In genomic region chr19:10315335-10316214, GRCh38 we compare ENCODE assay signal across 8 cellular contexts. TPM values are rescaled to one million over a fixed set of nuclear protein-coding genes. Genes with fewer than 3 reads are reported as not detected.
DNase-seq lines count a peak whose midpoint lies in the region; ATAC-seq and TF ChIP-seq lines count a peak whose summit lies in the region.

TSS of gene FDX2 (minus strand) at chr19:10316015. CDS start at chr19:10315996, 19 bp downstream.

- H3K4me3 ChIP-seq in BJ (ENCODE audit: low read depth, low read length), result peak within 1 kb of the TSS; percentile 71
- H3K4me3 ChIP-seq in fibroblast of villous mesenchyme (ENCODE audit: low read depth, low read length), result peak within 1 kb of the TSS; percentile 70

- peak; percentile 75 for ATAC-seq in GM19452 (IDR thresholded peaks at IDR 0.05; ENCODE audit: unreplicated experiment)
- ATAC-seq in stimulated activated naive CD8-positive, alpha-beta T cell treated with anti-CD3 and anti-CD28 coated beads, Interleukin-15, amount 100 ng/mL, for 72 hours, result peak; percentile 89

- TF ChIP-seq POLR2A in Raji (IDR thresholded peaks at IDR 0.05; ENCODE audit: insufficient read depth, low read depth, low read length), result peak; percentile 71; the same call in 1 of the 2 replicates

- peaks cover 5% of the 10 kb centered on the region for H3K36me3 Mint-ChIP-seq in neural crest cell (ENCODE audit: low read depth)

- peaks cover 19% of the 10 kb centered on the region for H3K4me1 Mint-ChIP-seq in neural crest cell
- peaks cover 29% of the 10 kb centered on the region for H3K4me1 Mint-ChIP-seq in stimulated activated naive CD8-positive, alpha-beta T cell treated with anti-CD3 and anti-CD28 coated beads, Interleukin-15, amount 100 ng/mL, for 72 hours

- peak within 1 kb of the TSS; percentile 51 for H3K27ac Mint-ChIP-seq in neural crest cell (ENCODE audit: unreplicated experiment)
- peak within 1 kb of the TSS; percentile 94 to 98 for H3K27ac Mint-ChIP-seq in stimulated activated naive CD8-positive, alpha-beta T cell treated with anti-CD3 and anti-CD28 coated beads, Interleukin-15, amount 100 ng/mL, for 72 hours

- peak within 1 kb of the TSS; percentile 91 for H3K4me3 Mint-ChIP-seq in neural crest cell
- peak within 1 kb of the TSS; percentile 92 to 97 for H3K4me3 Mint-ChIP-seq in stimulated activated naive CD8-positive, alpha-beta T cell treated with anti-CD3 and anti-CD28 coated beads, Interleukin-15, amount 100 ng/mL, for 72 hours

- no peaks in the 10 kb centered on the region for H3K27me3 ChIP-seq in BJ (ENCODE audit: control insufficient read depth, insufficient read depth, low read length)

- CTCF ChIA-PET in BJ (lab: Yijun Ruan, JAX), result no interaction called here

- TF ChIP-seq CTCF in BJ (IDR thresholded peaks at IDR 0.05; ENCODE audit: insufficient read depth, low read depth, low read length), result no peak
- TF ChIP-seq CTCF in fibroblast of villous mesenchyme (IDR thresholded peaks at IDR 0.05; ENCODE audit: insufficient read depth, low read depth, low read length), result no peak
- no peak for TF ChIP-seq CTCF in neural crest cell (conservative IDR thresholded peaks at IDR 0.05)

- H3K9me3 Mint-ChIP-seq in neural crest cell, result no peaks in the 10 kb centered on the region
- no peaks in the 10 kb centered on the region for H3K9me3 Mint-ChIP-seq in stimulated activated naive CD8-positive, alpha-beta T cell treated with anti-CD3 and anti-CD28 coated beads, Interleukin-15, amount 100 ng/mL, for 72 hours

- DNase-seq in BJ (ENCODE audit: low read depth), result no peak
- DNase-seq in LoVo (ENCODE audit: low spot score), result peak; percentile 88
- DNase-seq in activated effector memory CD4-positive, alpha-beta T cell treated with anti-CD3 and anti-CD28 coated beads, Interleukin-2, amount 50 U/mL, for 16 hours, result peak; percentile 97
- peak; percentile 74 for DNase-seq in fibroblast of villous mesenchyme (ENCODE audit: low read depth)
- peak; percentile 87 for DNase-seq in neural crest cell (ENCODE audit: low read depth, low spot score)
- DNase-seq in stimulated activated naive CD8-positive, alpha-beta T cell treated with anti-CD3 and anti-CD28 coated beads, Interleukin-15, amount 100 ng/mL, for 72 hours, result peak; percentile 82 to 90

- no peaks in the 10 kb centered on the region for H3K27me3 Mint-ChIP-seq in neural crest cell (ENCODE audit: low read depth)
- H3K27me3 Mint-ChIP-seq in stimulated activated naive CD8-positive, alpha-beta T cell treated with anti-CD3 and anti-CD28 coated beads, Interleukin-15, amount 100 ng/mL, for 72 hours, result no peaks in the 10 kb centered on the region

- POLR2A ChIA-PET in BJ (lab: Charles Lee), result no interaction called here

- peaks cover 20% of the 10 kb centered on the region for H3K36me3 ChIP-seq in BJ (ENCODE audit: control insufficient read depth, insufficient read depth, low read length)

RNA-seq across cellular contexts. Expression of gene FDX2, which starts in this region (rescaled TPM):
- polyA plus RNA-seq in BJ (2011; rRNA removed), result 25.6 and 40.1 TPM in 2 replicates
- 12.8 and 20.1 TPM in 2 replicates for polyA minus RNA-seq in BJ (2011; rRNA and poly(A)+ RNA removed)
- total RNA-seq in fibroblast of villous mesenchyme (24.2 and 30.3 TPM in 2 replicates), neural crest cell (20.0 and 22.5 TPM in 2 replicates)
